In the genomic region with DNA sequence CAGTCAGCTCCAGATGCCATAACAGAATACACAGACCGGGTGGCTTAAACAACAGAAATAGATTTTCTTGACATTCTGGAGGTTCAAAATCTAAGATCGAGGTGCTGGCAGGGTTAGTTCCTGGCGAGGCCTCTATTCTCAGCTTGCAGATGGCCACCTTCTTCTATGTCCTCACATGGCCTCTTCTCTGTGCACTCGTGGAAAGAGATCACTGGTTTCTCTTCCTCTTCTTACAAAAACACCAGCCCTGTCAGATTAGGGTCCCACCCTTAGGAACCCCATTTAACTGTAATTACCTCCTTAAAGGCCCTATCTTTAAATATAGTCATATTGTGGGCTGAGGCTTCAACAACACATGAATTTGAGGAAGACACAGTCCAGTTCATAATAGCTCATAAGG, we compare ENCODE assay signal across 9 cellular contexts. TPM values are rescaled to one million over a fixed set of nuclear protein-coding genes. Genes with fewer than 3 reads are reported as not detected.
DNase-seq lines count a peak whose midpoint lies in the region; ATAC-seq lines count a peak whose summit lies in the region.
"Had no signal": no experiment of that assay in that cellular context is flagged by ENCODE, and none has a peak within 500 bp of the region (broad histone marks: within the 10 kb centered on the region; RNA-seq: fewer than 3 reads in every experiment).

No MANE protein-coding gene starts in this region.

- POLR2A ChIA-PET in activated CD4-positive, alpha-beta T cell treated with anti-CD3 and anti-CD28 coated beads, Interleukin-2, amount 10 ng/mL, durations not matched to agents 7 days and 5 days (lab: Charles Lee) = no interaction called here

- peaks cover 3% of the 10 kb centered on the region for H3K36me3 Mint-ChIP-seq in activated CD4-positive, alpha-beta T cell treated with anti-CD3 and anti-CD28 coated beads, Interleukin-2, amount 10 ng/mL, durations not matched to agents 7 days and 5 days (ENCODE audit: low read depth)

- H3K27me3 Mint-ChIP-seq in activated CD4-positive, alpha-beta T cell treated with anti-CD3 and anti-CD28 coated beads, Interleukin-2, amount 10 ng/mL, durations not matched to agents 7 days and 5 days = no peaks in the 10 kb centered on the region

- no peak for DNase-seq in left cardiac atrium
- no peak for DNase-seq in GDM1 (lab: John Stamatoyannopoulos, UW)
- no peak for DNase-seq in activated CD4-positive, alpha-beta T cell treated with anti-CD3 and anti-CD28 coated beads, Interleukin-2, amount 10 ng/mL, durations not matched to agents 7 days and 5 days
- no peak for DNase-seq in activated naive CD4-positive, alpha-beta T cell treated with anti-CD3 and anti-CD28 coated beads, Interleukin-2, amount 50 U/mL, for 16 hours
- DNase-seq in stimulated activated CD8-positive, alpha-beta memory T cell treated with anti-CD3 and anti-CD28 coated beads, Interleukin-4, amount 100 ng/mL, for 48 hours = no peak
- DNase-seq: stimulated activated naive CD4-positive, alpha-beta T cell treated with Interleukin-2 at 50 U/mL for 16 hours had no signal

- H3K27ac Mint-ChIP-seq in activated CD4-positive, alpha-beta T cell treated with anti-CD3 and anti-CD28 coated beads, Interleukin-2, amount 10 ng/mL, durations not matched to agents 7 days and 5 days = no peak overlapping the region

- CTCF ChIA-PET in activated CD4-positive, alpha-beta T cell treated with anti-CD3 and anti-CD28 coated beads, Interleukin-2, amount 10 ng/mL, durations not matched to agents 7 days and 5 days (lab: Charles Lee) = interaction anchor here (0.9 to 2.2 kb wide), 7 partner anchors 10 to 361 kb away, joined by 3 to 6 read pairs (median 3); no protein-coding TSS in a partner anchor

- no peak overlapping the region for H3K4me3 Mint-ChIP-seq in activated CD4-positive, alpha-beta T cell treated with anti-CD3 and anti-CD28 coated beads, Interleukin-2, amount 10 ng/mL, durations not matched to agents 7 days and 5 days

- no peaks in the 10 kb centered on the region for H3K9me3 Mint-ChIP-seq in activated CD4-positive, alpha-beta T cell treated with anti-CD3 and anti-CD28 coated beads, Interleukin-2, amount 10 ng/mL, durations not matched to agents 7 days and 5 days

- H3K4me1 Mint-ChIP-seq in activated CD4-positive, alpha-beta T cell treated with anti-CD3 and anti-CD28 coated beads, Interleukin-2, amount 10 ng/mL, durations not matched to agents 7 days and 5 days = peaks cover 73% of the 10 kb centered on the region

- intact Hi-C loops in left cardiac atrium (cut with DNase I) = loop anchor here in 1 of 2 donors (10.0 kb wide), 1 partner anchor 122 kb away; a partner anchor contains a TSS

- peak; percentile 56 for ATAC-seq in GM18502 (IDR thresholded peaks at IDR 0.05; ENCODE audit: poor library complexity, unreplicated experiment)
- ATAC-seq in GM21723 (IDR thresholded peaks at IDR 0.05; ENCODE audit: unreplicated experiment) = peak; percentile 54
- peak; percentile 38 for ATAC-seq in HG03520 (IDR thresholded peaks at IDR 0.05; ENCODE audit: unreplicated experiment)
- ATAC-seq in left cardiac atrium = peak; percentile 28 to 29

RNA-seq across cellular contexts. Expression of a gene that starts 27.0 kb away (rescaled TPM):
- 10 to 100 TPM; 40.4 to 40.6 TPM for total RNA-seq in left cardiac atrium
- total RNA-seq in activated CD4-positive, alpha-beta T cell treated with anti-CD3 and anti-CD28 coated beads, Interleukin-2, amount 10 ng/mL, durations not matched to agents 7 days and 5 days = 100 to 1,000 TPM in 1 of 2 experiments, 10 to 100 TPM in 1; 92.5 to 118 TPM
